8 cellular contexts compared by ENCODE assay signal in genomic region chr20:39874049-39874893, GRCh38.
DNase-seq lines count a peak whose midpoint lies in the region; ATAC-seq and TF ChIP-seq lines count a peak whose summit lies in the region.
"Had no signal": no experiment of that assay in that cellular context is flagged by ENCODE, and none has a peak within 500 bp of the region (broad histone marks: within the 10 kb centered on the region; RNA-seq: fewer than 3 reads in every experiment).

No MANE protein-coding gene starts in this region.

- no peak overlapping the region for H3K27ac ChIP-seq in thyroid gland

- WGBS in thyroid gland, 2 donors, result 58 to 59% methylated on average over 8 of the region's 8 CpGs

- no peaks in the 10 kb centered on the region for H3K36me3 ChIP-seq in thyroid gland

- TF ChIP-seq CTCF in GM10248 (IDR thresholded peaks at IDR 0.05; ENCODE audit: control extremely low read depth, extremely low read depth, low read depth, missing control alignments) (peak; percentile 82), cardiac fibroblast (IDR thresholded peaks at IDR 0.05; ENCODE audit: low read depth, low read length) (peak; percentile 81), thyroid gland (IDR thresholded peaks at IDR 0.05) (peak in 5 of 6 experiments; percentile 27 to 60 (median 42))

- no peak overlapping the region for H3K4me3 ChIP-seq in cardiac fibroblast (replicated peaks in 1 of 2; ENCODE audit: low read depth in 2 of 2, low read length in 2 of 2)
- no peak overlapping the region for H3K4me3 ChIP-seq in thyroid gland (replicated peaks in 1 of 3)

- no peaks in the 10 kb centered on the region for H3K4me1 ChIP-seq in thyroid gland

- CTCF ChIA-PET in GM10248 (lab: Yijun Ruan, JAX), result interaction anchor here (0.6 to 4.6 kb wide), 79 partner anchors 9 to 1092 kb away, joined by 3 to 72 read pairs (median 4); no protein-coding TSS in a partner anchor

- peak; percentile 77 for ATAC-seq in GM21423 (IDR thresholded peaks at IDR 0.05; ENCODE audit: unreplicated experiment)
- ATAC-seq in left lobe of liver, result peak; percentile 94

- intact Hi-C loops in thyroid gland (cut with DNase I), result no loop called here

- no peaks in the 10 kb centered on the region for H3K9me3 ChIP-seq in thyroid gland

- H3K27me3 ChIP-seq in thyroid gland, result no peaks in the 10 kb centered on the region

- POLR2A ChIA-PET in GM10248 (lab: Yijun Ruan, JAX), result no interaction called here

- no peak for TF ChIP-seq POLR2A in thyroid gland (IDR thresholded peaks at IDR 0.05)

- DNase-seq in GM10248 (ENCODE audit: extremely low spot score) (peak; percentile 65), HuH-7 (ENCODE audit: low spot score) (peak; percentile 53), OCI-M1 (lab: John Stamatoyannopoulos, UW) (peak; percentile 81), cardiac fibroblast (ENCODE audit: low read depth in 2 of 2) (peak; percentile 83 to 85), left lobe of liver (ENCODE audit: low spot score) (peak; percentile 62), thyroid gland (peak; percentile 46 to 58)
- DNase-seq: activated naive CD8-positive, alpha-beta T cell treated with anti-CD3 and anti-CD28 coated beads, Interleukin-2, amount 10 ng/mL, durations not matched to agents 7 days and 5 days had no signal
